Comparison of ENCODE assay signal across 13 cellular contexts in genomic region chr11:12606597-12606996, GRCh38.
DNase-seq lines count a peak whose midpoint lies in the region; ATAC-seq and TF ChIP-seq lines count a peak whose summit lies in the region.
"Had no signal": no experiment of that assay in that cellular context is flagged by ENCODE, and none has a peak within 500 bp of the region (broad histone marks: within the 10 kb centered on the region; RNA-seq: fewer than 3 reads in every experiment).

No MANE protein-coding gene starts in this region.

- DNase-seq in AG04449 (ENCODE audit: low read depth, low spot score) (peak; percentile 59), HT1080 (ENCODE audit: low read depth) (peak; percentile 47), choroid plexus epithelial cell (ENCODE audit: low read depth) (peak; percentile 86), kidney tubule cell (ENCODE audit: low spot score) (peak; percentile 47), posterior vena cava (ENCODE audit: low spot score) (no peak)
- no peak for DNase-seq in activated naive CD4-positive, alpha-beta T cell treated with Interleukin-2 at 50 U/mL for 16 hours
- DNase-seq: activated CD8-positive, alpha-beta T cell treated with anti-CD3 and anti-CD28 coated beads, Interleukin-2, amount 10 ng/mL, durations not matched to agents 7 days and 5 days; AML-193; DMS 273 treated with DMSO at 0.1 percent for 48 hours; NCI-H2171 had no signal

- TF ChIP-seq CTCF in AG04449 (IDR thresholded peaks at IDR 0.05; ENCODE audit: insufficient read depth, low read length, missing control alignments), result no peak
- TF ChIP-seq CTCF in choroid plexus epithelial cell (conservative IDR thresholded peaks at IDR 0.05; ENCODE audit: low read depth, low read length), result no peak

- intact Hi-C loops in posterior vena cava (cut with DNase I), result no loop called here

- POLR2A ChIA-PET in AG04449 (lab: Yijun Ruan, JAX), result no interaction called here

- no peak for ATAC-seq in GM18502 (IDR thresholded peaks at IDR 0.05; ENCODE audit: poor library complexity, unreplicated experiment)
- ATAC-seq in HG03025 (IDR thresholded peaks at IDR 0.05; ENCODE audit: low FRiP score, unreplicated experiment), result no peak
- ATAC-seq: activated CD8-positive, alpha-beta T cell treated with anti-CD3 and anti-CD28 coated beads, Interleukin-2, amount 10 ng/mL, durations not matched to agents 7 days and 5 days; sciatic nerve had no signal

- CTCF ChIA-PET in AG04449 (lab: Yijun Ruan, JAX), result interaction anchor here (1.0 kb wide), 1 partner anchor 275 kb away, joined by 4 read pairs; no protein-coding TSS in a partner anchor

- H3K4me3 ChIP-seq in AG04449 (ENCODE audit: low read depth, low read length) (no peak overlapping the region), choroid plexus epithelial cell (ENCODE audit: low read depth, low read length) (no peak overlapping the region)

Comparison
In these comparisons a context has a peak if more than half of its experiments do, and no peak if none do; other contexts are left out.
1. DNase-seq: peak in AG04449 (single experiment), HT1080 (single experiment), choroid plexus epithelial cell (single experiment) and kidney tubule cell (single experiment); none in activated naive CD4-positive, alpha-beta T cell treated with Interleukin-2 at 50 U/mL for 16 hours (single experiment) and posterior vena cava (single experiment).